In the genomic region with DNA sequence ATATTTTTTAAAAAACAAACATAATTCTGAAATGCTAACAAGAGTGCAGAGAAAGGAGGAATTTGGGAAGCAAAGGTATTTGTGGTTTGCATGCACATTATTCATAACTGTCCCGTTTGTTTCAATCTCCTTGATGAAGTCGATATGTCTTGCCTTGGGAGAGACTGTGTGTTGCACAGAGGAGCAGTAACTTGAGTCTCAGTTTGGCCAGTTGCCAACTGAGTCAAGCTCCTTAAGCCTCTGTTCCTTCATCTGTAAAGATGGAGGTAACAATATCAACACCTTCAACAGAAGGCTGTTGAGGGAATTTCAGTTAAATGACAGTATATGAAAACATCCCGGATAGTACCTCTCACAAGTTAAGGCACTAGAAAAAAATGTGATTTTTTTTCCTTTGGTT, we compare ENCODE assay signal across 14 cellular contexts.
DNase-seq lines count a peak whose midpoint lies in the region; ATAC-seq and TF ChIP-seq lines count a peak whose summit lies in the region.
"Had no signal": no experiment of that assay in that cellular context is flagged by ENCODE, and none has a peak within 500 bp of the region (broad histone marks: within the 10 kb centered on the region; RNA-seq: fewer than 3 reads in every experiment).

No MANE protein-coding gene starts in this region.

- H3K27me3 ChIP-seq in KMS-11 (ENCODE audit: insufficient read depth, low read depth): no peaks in the 10 kb centered on the region
- H3K27me3 ChIP-seq in CD8-positive, alpha-beta memory T cell (ENCODE audit: insufficient read depth, low read length, poor library complexity, severe bottlenecking): no peaks in the 10 kb centered on the region
- H3K27me3 ChIP-seq: neutrophil had no signal

- POLR2A ChIA-PET in CD8-positive, alpha-beta memory T cell (lab: Charles Lee): no interaction called here

- no peaks in the 10 kb centered on the region for H3K36me3 Mint-ChIP-seq in HFFc6 (ENCODE audit: low read depth)
- H3K36me3 Mint-ChIP-seq in CD8-positive, alpha-beta memory T cell: no peaks in the 10 kb centered on the region

- CTCF ChIA-PET in CD8-positive, alpha-beta memory T cell (lab: Charles Lee): no interaction called here

- TF ChIP-seq CTCF in AG10803 (conservative IDR thresholded peaks at IDR 0.05; ENCODE audit: low read length) (no peak), KMS-11 (conservative IDR thresholded peaks at IDR 0.05; ENCODE audit: low read depth, low read length) (no peak), fibroblast of the aortic adventitia (IDR thresholded peaks at IDR 0.05; ENCODE audit: insufficient read depth, low read length) (no peak), HFFc6 (IDR thresholded peaks at IDR 0.05) (no peak)

- H3K27ac Mint-ChIP-seq in HFFc6: no peak overlapping the region
- H3K27ac Mint-ChIP-seq in CD8-positive, alpha-beta memory T cell: no peak overlapping the region
- H3K27ac Mint-ChIP-seq: stimulated activated naive CD8-positive, alpha-beta T cell treated with anti-CD3 and anti-CD28 coated beads, Interleukin-15, amount 100 ng/mL, for 72 hours had no signal

- H2AFZ ChIP-seq in KMS-11 (ENCODE audit: low read depth): no peak overlapping the region

- H4K20me1 ChIP-seq in KMS-11 (ENCODE audit: insufficient read depth): no peaks in the 10 kb centered on the region

- H3K4me1 ChIP-seq in KMS-11 (ENCODE audit: low read depth, poor library complexity, severe bottlenecking): peaks cover 37% of the 10 kb centered on the region
- H3K4me1 ChIP-seq in CD8-positive, alpha-beta memory T cell (ENCODE audit: insufficient read depth, low read length): no peaks in the 10 kb centered on the region
- H3K4me1 ChIP-seq: BE2C, left ventricle myocardium inferior had no signal

- no peaks in the 10 kb centered on the region for H3K9me3 ChIP-seq in SK-N-MC (ENCODE audit: low read depth, low read length)
- H3K9me3 ChIP-seq in CD8-positive, alpha-beta memory T cell (ENCODE audit: low read length): no peaks in the 10 kb centered on the region
- H3K9me3 ChIP-seq: BE2C, left ventricle myocardium inferior, neutrophil had no signal

- no peaks in the 10 kb centered on the region for H3K79me2 ChIP-seq in KMS-11 (ENCODE audit: insufficient read depth, low read depth)

- no peak for ATAC-seq in HG03520 (IDR thresholded peaks at IDR 0.05; ENCODE audit: unreplicated experiment)
- ATAC-seq: stimulated activated naive CD8-positive, alpha-beta T cell treated with anti-CD3 and anti-CD28 coated beads, Interleukin-15, amount 100 ng/mL, for 72 hours had no signal

- H3K9ac ChIP-seq in KMS-11 (no peak overlapping the region), SK-N-MC (ENCODE audit: insufficient read length) (no peak overlapping the region)

- H3K36me3 ChIP-seq in KMS-11 (ENCODE audit: insufficient read depth): no peaks in the 10 kb centered on the region
- H3K36me3 ChIP-seq in SK-N-MC (ENCODE audit: insufficient read depth, low read length): no peaks in the 10 kb centered on the region
- H3K36me3 ChIP-seq in CD8-positive, alpha-beta memory T cell (ENCODE audit: insufficient read depth, low read length): no peaks in the 10 kb centered on the region
- H3K36me3 ChIP-seq: BE2C, left ventricle myocardium inferior, neutrophil had no signal

- no peaks in the 10 kb centered on the region for H3K27me3 Mint-ChIP-seq in HFFc6 (ENCODE audit: insufficient read depth)
- no peaks in the 10 kb centered on the region for H3K27me3 Mint-ChIP-seq in CD8-positive, alpha-beta memory T cell
- H3K27me3 Mint-ChIP-seq: stimulated activated naive CD8-positive, alpha-beta T cell treated with anti-CD3 and anti-CD28 coated beads, Interleukin-15, amount 100 ng/mL, for 72 hours had no signal

- H3K4me3 ChIP-seq in AG10803 (ENCODE audit: low read length): no peak overlapping the region
- H3K4me3 ChIP-seq in KMS-11 (IDR thresholded peaks at IDR 0.05; ENCODE audit: insufficient read depth, low read depth, low read length): no peak overlapping the region
- no peak overlapping the region for H3K4me3 ChIP-seq in SK-N-MC
- H3K4me3 ChIP-seq in fibroblast of the aortic adventitia (ENCODE audit: low read depth, low read length): no peak overlapping the region
- no peak overlapping the region for H3K4me3 ChIP-seq in CD8-positive, alpha-beta memory T cell (ENCODE audit: low read length)
- H3K4me3 ChIP-seq: left ventricle myocardium inferior had no signal

- H3K9me3 Mint-ChIP-seq in HFFc6: peaks cover 32% of the 10 kb centered on the region
- peaks cover 2 to 38% (median 4%) of the 10 kb centered on the region in 5 donors for H3K9me3 Mint-ChIP-seq in CD8-positive, alpha-beta memory T cell
- H3K9me3 Mint-ChIP-seq: stimulated activated naive CD8-positive, alpha-beta T cell treated with anti-CD3 and anti-CD28 coated beads, Interleukin-15, amount 100 ng/mL, for 72 hours had no signal

- H3K4me2 ChIP-seq in KMS-11: peak overlapping the region; percentile 66

- H3K4me3 Mint-ChIP-seq in HFFc6: no peak overlapping the region
- no peak overlapping the region for H3K4me3 Mint-ChIP-seq in CD8-positive, alpha-beta memory T cell
- H3K4me3 Mint-ChIP-seq: stimulated activated naive CD8-positive, alpha-beta T cell treated with anti-CD3 and anti-CD28 coated beads, Interleukin-15, amount 100 ng/mL, for 72 hours had no signal

- DNase-seq in AG10803 (ENCODE audit: low read depth) (peak; percentile 31), SK-N-MC (ENCODE audit: low read depth, low spot score) (peak; percentile 5), fibroblast of the aortic adventitia (ENCODE audit: low read depth) (peak; percentile 32), HFFc6 (no peak)
- DNase-seq in activated effector memory CD4-positive, alpha-beta T cell treated with Interleukin-2 at 50 U/mL for 16 hours: no peak
- no peak for DNase-seq in CD8-positive, alpha-beta memory T cell
- DNase-seq: amygdala; BE2C; left ventricle myocardium inferior; stimulated activated naive CD8-positive, alpha-beta T cell treated with anti-CD3 and anti-CD28 coated beads, Interleukin-15, amount 100 ng/mL, for 72 hours; T-helper 9 cell had no signal

- H3K27ac ChIP-seq in KMS-11 (peak overlapping the region; percentile 78), SK-N-MC (no peak overlapping the region)
- no peak overlapping the region for H3K27ac ChIP-seq in CD8-positive, alpha-beta memory T cell (ENCODE audit: low read depth, low read length)
- H3K27ac ChIP-seq: left ventricle myocardium inferior, neutrophil had no signal

- no peaks in the 10 kb centered on the region for H3K4me1 Mint-ChIP-seq in HFFc6 (ENCODE audit: low read depth)
- H3K4me1 Mint-ChIP-seq in CD8-positive, alpha-beta memory T cell: no peaks in the 10 kb centered on the region
- H3K4me1 Mint-ChIP-seq: stimulated activated naive CD8-positive, alpha-beta T cell treated with anti-CD3 and anti-CD28 coated beads, Interleukin-15, amount 100 ng/mL, for 72 hours had no signal

Comparison
In these comparisons a context has a peak if more than half of its experiments do, and no peak if none do; other contexts are left out.
1. DNase-seq: peak in AG10803 (single experiment), SK-N-MC (single experiment) and fibroblast of the aortic adventitia (single experiment); none in activated effector memory CD4-positive, alpha-beta T cell treated with Interleukin-2 at 50 U/mL for 16 hours (single experiment), HFFc6 (single experiment) and CD8-positive, alpha-beta memory T cell (0 of 5).